In the genomic region with DNA sequence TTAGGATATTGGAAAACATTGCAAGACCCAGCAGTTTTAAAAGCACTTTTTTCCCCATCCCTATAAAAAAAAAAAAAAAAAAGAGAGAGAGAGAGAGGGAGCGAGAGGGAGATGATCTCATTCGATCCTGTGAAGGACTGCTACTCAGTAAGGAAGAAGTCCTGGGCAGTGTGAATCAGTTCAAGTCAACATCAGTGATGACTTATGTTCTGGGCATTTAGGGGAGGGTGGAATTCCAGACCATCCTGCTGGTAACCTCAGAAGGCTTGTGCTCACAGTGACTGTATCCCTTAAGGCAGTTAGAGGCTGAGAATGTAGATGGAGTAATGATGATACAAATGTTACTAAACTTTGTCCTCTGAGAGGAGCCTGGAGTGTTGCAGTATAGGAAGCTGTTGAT, we compare ENCODE assay signal across 12 cellular contexts.
DNase-seq lines count a peak whose midpoint lies in the region; ATAC-seq and TF ChIP-seq lines count a peak whose summit lies in the region.
"Had no signal": no experiment of that assay in that cellular context is flagged by ENCODE, and none has a peak within 500 bp of the region (broad histone marks: within the 10 kb centered on the region; RNA-seq: fewer than 3 reads in every experiment).

No MANE protein-coding gene starts in this region.

- no peaks in the 10 kb centered on the region for H3K27me3 ChIP-seq in KMS-11 (ENCODE audit: insufficient read depth, low read depth)
- no peaks in the 10 kb centered on the region for H3K27me3 ChIP-seq in lung (ENCODE audit: control insufficient read depth, insufficient read depth)
- no peaks in the 10 kb centered on the region for H3K27me3 ChIP-seq in adrenal gland

- H3K27ac ChIP-seq in KMS-11: peak overlapping the region; percentile 92; the same call in 1 of the 2 replicates
- H3K27ac ChIP-seq in lung (ENCODE audit: low read depth in 1 of 2, low read length in 1 of 2): no peak overlapping the region
- no peak overlapping the region for H3K27ac ChIP-seq in adrenal gland

- H3K4me3 ChIP-seq in KMS-11 (IDR thresholded peaks at IDR 0.05; ENCODE audit: insufficient read depth, low read depth, low read length) (no peak overlapping the region), cardiac fibroblast (replicated peaks in 1 of 2; ENCODE audit: low read depth in 2 of 2, low read length in 2 of 2) (no peak overlapping the region), lung (no peak overlapping the region), adrenal gland (no peak overlapping the region)

- TF ChIP-seq CTCF in AG09319 (IDR thresholded peaks at IDR 0.05; ENCODE audit: low read depth, low read length) (no peak), KMS-11 (conservative IDR thresholded peaks at IDR 0.05; ENCODE audit: low read depth, low read length) (no peak), cardiac fibroblast (IDR thresholded peaks at IDR 0.05; ENCODE audit: low read depth, low read length) (no peak), lung (IDR thresholded peaks at IDR 0.05; ENCODE audit: control extremely low read depth, extremely low read depth) (no peak), adrenal gland (IDR thresholded peaks at IDR 0.05) (no peak)

- TF ChIP-seq POLR2A in adrenal gland (IDR thresholded peaks at IDR 0.05): no peak

- H4K20me1 ChIP-seq in KMS-11 (ENCODE audit: insufficient read depth): no peaks in the 10 kb centered on the region

- intact Hi-C loops in adrenal gland (cut with DNase I): no loop called here

- H3K4me1 ChIP-seq in KMS-11 (ENCODE audit: low read depth, poor library complexity, severe bottlenecking): peaks cover 60% of the 10 kb centered on the region
- no peaks in the 10 kb centered on the region for H3K4me1 ChIP-seq in lung (ENCODE audit: control insufficient read depth in 2 of 2, insufficient read depth in 2 of 2, low read length in 2 of 2)
- H3K4me1 ChIP-seq in adrenal gland (replicated peaks in 1 of 2): no peaks in the 10 kb centered on the region

- H3K9me3 ChIP-seq in lung (ENCODE audit: control insufficient read depth in 2 of 2, insufficient read depth in 1 of 2, low read length in 1 of 2): no peaks in the 10 kb centered on the region
- H3K9me3 ChIP-seq in adrenal gland (replicated peaks in 1 of 3): no peaks in the 10 kb centered on the region

- WGBS in lung, 2 donors: 74 to 83% methylated on average over 2 of the region's 2 CpGs
- 55 to 78% (median 58%) methylated on average over 2 of the region's 2 CpGs for WGBS in adrenal gland, 4 donors

- no peak overlapping the region for H3K9ac ChIP-seq in KMS-11

- peak overlapping the region; percentile 92; the same call in 1 of the 2 replicates for H3K4me2 ChIP-seq in KMS-11

- H3K79me2 ChIP-seq in KMS-11 (ENCODE audit: insufficient read depth, low read depth): no peaks in the 10 kb centered on the region

- no peak overlapping the region for H2AFZ ChIP-seq in KMS-11 (ENCODE audit: low read depth)

- ATAC-seq in lung (ENCODE audit: insufficient read depth, low FRiP score): peak; percentile 50
- no peak for ATAC-seq in GM21515 (IDR thresholded peaks at IDR 0.05; ENCODE audit: unreplicated experiment)
- ATAC-seq: activated T-cell treated with anti-CD3 and anti-CD28 coated beads, Interleukin-2, amount 50 U/mL, for 4 hours had no signal

- DNase-seq in AG09319 (ENCODE audit: extremely low read depth, low read depth) (peak; percentile 95), cardiac fibroblast (ENCODE audit: low read depth in 2 of 2) (peak; percentile 90 to 100), lung (ENCODE audit: low spot score) (no peak), NCI-H2107 treated with DMSO at 0.1 percent for 48 hours (lab: John Stamatoyannopoulos, UW; ENCODE audit: unreplicated experiment) (no peak), adrenal gland (no peak), 8988T (no peak)
- DNase-seq: activated T-cell treated with anti-CD3 and anti-CD28 coated beads, Interleukin-2, amount 50 U/mL, for 4 hours; CD4-positive, CD25-positive, alpha-beta regulatory T cell; NCI-H446; stimulated activated naive CD4-positive, alpha-beta T cell treated with Interleukin-2 at 50 U/mL for 16 hours had no signal

- H3K36me3 ChIP-seq in KMS-11 (ENCODE audit: insufficient read depth): no peaks in the 10 kb centered on the region
- no peaks in the 10 kb centered on the region for H3K36me3 ChIP-seq in lung (ENCODE audit: control insufficient read depth in 2 of 2, insufficient read depth in 2 of 2, low read length in 2 of 2)
- no peaks in the 10 kb centered on the region for H3K36me3 ChIP-seq in adrenal gland (replicated peaks in 1 of 2)

Comparison
In these comparisons a context has a peak if more than half of its experiments do, and no peak if none do; other contexts are left out.
1. DNase-seq: peak in AG09319 (single experiment) and cardiac fibroblast (2 of 2); none in lung (single experiment), NCI-H2107 treated with DMSO at 0.1 percent for 48 hours (single experiment), adrenal gland (0 of 7) and 8988T (single experiment).